37 cellular contexts compared by ENCODE assay signal in genomic region chr13:55432814-55433213, GRCh38.
"Had no signal": no experiment of that assay in that cellular context is flagged by ENCODE, and none has a peak within 500 bp of the region (broad histone marks: within the 10 kb centered on the region; RNA-seq: fewer than 3 reads in every experiment).

No MANE protein-coding gene starts in this region.

- H3K4me2 ChIP-seq: PC-9 had no signal

- H3K36me3 ChIP-seq: adrenal gland, breast epithelium had no signal

- H3K27me3 ChIP-seq: adrenal gland, body of pancreas, breast epithelium had no signal

- H3K27ac ChIP-seq: adrenal gland, body of pancreas, breast epithelium, PC-9, VCaP had no signal

- H3K4me1 ChIP-seq: adrenal gland, body of pancreas, breast epithelium had no signal

- H3K9me3 ChIP-seq: body of pancreas, breast epithelium had no signal

- DNase-seq: activated B cell treated with CpG ODN at 0.5 μM for 24 hours; activated CD4-positive, alpha-beta memory T cell treated with anti-CD3 and anti-CD28 coated beads for 36 hours; activated CD4-positive, alpha-beta T cell treated with anti-CD3 and anti-CD28 coated beads for 4 hours; activated CD4-positive, alpha-beta T cell treated with anti-CD3 and anti-CD28 coated beads, Interleukin-2, amount 50 U/mL, for 1 hour; activated CD4-positive, CD25-positive, alpha-beta regulatory T cell treated with anti-CD3 and anti-CD28 coated beads, Interleukin-2, amount 50 U/mL, for 72 hours; activated CD8-positive, alpha-beta memory T cell treated with anti-CD3 and anti-CD28 coated beads, Interleukin-2, amount 50 U/mL, for 4 hours; activated gamma-delta T cell treated with Interleukin-2 at 50 U/mL for 16 hours; activated naive CD4-positive, alpha-beta T cell treated with anti-CD3 and anti-CD28 coated beads for 36 hours; activated T-cell treated with anti-CD3 and anti-CD28 coated beads for 4 hours; activated T-cell treated with anti-CD3 and anti-CD28 coated beads, Interleukin-2, amount 50 U/mL, for 4 hours; adrenal gland; body of pancreas; caudate nucleus; cerebellar nuclear complex; Kasumi-1; MM.1S; MV-4-11; NCI-H1092; NCI-H1417; NCI-H146; NCI-H187; NCI-H2029 treated with DMSO at 0.1 percent for 48 hours; NCI-H2107; NCI-H2171; NCI-H510A; NCI-H526 treated with DMSO at 0.1 percent for 48 hours; NCI-H82; PC-9; SIG-M5; T-helper 1 cell; T-helper 2 cell; T-helper 9 cell had no signal

- H3K4me3 ChIP-seq: adrenal gland, body of pancreas, breast epithelium, PC-9 had no signal

- H2AFZ ChIP-seq: PC-9 had no signal

- ATAC-seq: activated naive CD4-positive, alpha-beta T cell treated with anti-CD3 and anti-CD28 coated beads, Interleukin-2, amount 50 U/mL, for 72 hours; activated T-cell treated with anti-CD3 and anti-CD28 coated beads, Interleukin-2, amount 50 U/mL, for 4 hours; body of pancreas; Right ventricle myocardium inferior; SK-N-SH treated with all-trans-retinoic acid at 6 μM for 48 hours had no signal
